22 cellular contexts compared by ENCODE assay signal in the genomic region with DNA sequence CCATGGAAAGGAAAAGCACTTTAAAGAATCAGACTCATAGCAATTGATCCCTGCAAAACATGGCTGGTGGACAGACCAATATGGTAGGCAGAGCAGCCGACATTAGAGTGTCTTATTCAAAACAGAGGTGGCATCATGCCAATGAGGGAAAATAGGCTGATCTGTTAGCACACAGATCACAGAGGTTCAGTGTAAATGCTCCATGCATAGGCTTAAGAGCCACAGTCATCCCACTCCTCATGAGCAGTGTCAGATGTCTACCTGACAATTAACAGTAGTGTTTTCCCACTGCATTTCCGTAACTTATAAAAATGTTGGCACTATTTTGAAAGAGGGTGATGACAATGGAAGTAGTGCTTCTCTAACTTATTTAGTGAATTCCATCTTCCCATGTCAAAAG.
"Had no signal": no experiment of that assay in that cellular context is flagged by ENCODE, and none has a peak within 500 bp of the region (broad histone marks: within the 10 kb centered on the region; RNA-seq: fewer than 3 reads in every experiment).

No MANE protein-coding gene starts in this region.

- H3K4me3 ChIP-seq: esophagus muscularis mucosa, gastroesophageal sphincter, sigmoid colon, skin epidermis, testis, tibial nerve, upper lobe of right lung, vagina had no signal

- H3K27me3 Mint-ChIP-seq: effector memory CD8-positive, alpha-beta T cell; stimulated activated naive CD8-positive, alpha-beta T cell treated with anti-CD3 and anti-CD28 coated beads, Interleukin-15, amount 100 ng/mL, for 72 hours had no signal

- H3K36me3 Mint-ChIP-seq: natural killer cell; stimulated activated naive B cell treated with anti-CD40 and anti-IgM and Interleukin-4, amounts not matched to agents 10 μg/mL and 1 μg/mL and 100 μg/mL, for 72 hours had no signal

- H3K9me3 Mint-ChIP-seq: effector memory CD8-positive, alpha-beta T cell; natural killer cell; stimulated activated naive B cell treated with anti-CD40 and anti-IgM and Interleukin-4, amounts not matched to agents 10 μg/mL and 1 μg/mL and 100 μg/mL, for 72 hours; stimulated activated naive CD8-positive, alpha-beta T cell treated with anti-CD3 and anti-CD28 coated beads, Interleukin-15, amount 100 ng/mL, for 72 hours had no signal

- ATAC-seq: effector memory CD8-positive, alpha-beta T cell; gastroesophageal sphincter; left lobe of liver; natural killer cell; stimulated activated naive B cell treated with anti-CD40 and anti-IgM and Interleukin-4, amounts not matched to agents 10 μg/mL and 1 μg/mL and 100 μg/mL, for 72 hours; stimulated activated naive CD8-positive, alpha-beta T cell treated with anti-CD3 and anti-CD28 coated beads, Interleukin-15, amount 100 ng/mL, for 72 hours; upper lobe of right lung had no signal

- H3K4me3 Mint-ChIP-seq: effector memory CD8-positive, alpha-beta T cell; natural killer cell; neural crest cell; stimulated activated naive B cell treated with anti-CD40 and anti-IgM and Interleukin-4, amounts not matched to agents 10 μg/mL and 1 μg/mL and 100 μg/mL, for 72 hours; stimulated activated naive CD8-positive, alpha-beta T cell treated with anti-CD3 and anti-CD28 coated beads, Interleukin-15, amount 100 ng/mL, for 72 hours had no signal

- H3K4me1 ChIP-seq: esophagus muscularis mucosa, sigmoid colon, testis, upper lobe of right lung, vagina had no signal

- H3K27ac ChIP-seq: epithelial cell of prostate, esophagus muscularis mucosa, gastroesophageal sphincter, sigmoid colon, skin epidermis, testis, tibial nerve, upper lobe of right lung, vagina had no signal

- H3K9me3 ChIP-seq: esophagus muscularis mucosa, gastroesophageal sphincter, sigmoid colon, testis, tibial nerve, upper lobe of right lung, vagina had no signal

- DNase-seq: effector memory CD8-positive, alpha-beta T cell; foreskin fibroblast; glutamatergic neuron; islet precursor cell; mammary epithelial cell; natural killer cell; posterior cingulate gyrus; sigmoid colon; stimulated activated CD4-positive, alpha-beta T cell treated with anti-CD3 and anti-CD28 coated beads, Interleukin-2, amount 100 ng/mL, for 24 hours; stimulated activated CD4-positive, alpha-beta T cell treated with anti-CD3 and anti-CD28 coated beads, Interleukin-4, amount 100 ng/mL, for 4 hours; stimulated activated naive B cell treated with anti-CD40 and anti-IgM and Interleukin-4, amounts not matched to agents 10 μg/mL and 1 μg/mL and 100 μg/mL, for 72 hours; stimulated activated naive CD8-positive, alpha-beta T cell treated with anti-CD3 and anti-CD28 coated beads, Interleukin-15, amount 100 ng/mL, for 72 hours; testis; upper lobe of right lung had no signal

- H3K27ac Mint-ChIP-seq: effector memory CD8-positive, alpha-beta T cell; natural killer cell; stimulated activated naive B cell treated with anti-CD40 and anti-IgM and Interleukin-4, amounts not matched to agents 10 μg/mL and 1 μg/mL and 100 μg/mL, for 72 hours; stimulated activated naive CD8-positive, alpha-beta T cell treated with anti-CD3 and anti-CD28 coated beads, Interleukin-15, amount 100 ng/mL, for 72 hours had no signal

- H3K27me3 ChIP-seq: esophagus muscularis mucosa, gastroesophageal sphincter, sigmoid colon, testis, tibial nerve, upper lobe of right lung, vagina had no signal

- H3K4me1 Mint-ChIP-seq: natural killer cell had no signal
